In genomic region chr10:125299476-125299875, GRCh38 we compare ENCODE assay signal across 23 cellular contexts.
"Had no signal": no experiment of that assay in that cellular context is flagged by ENCODE, and none has a peak within 500 bp of the region (broad histone marks: within the 10 kb centered on the region; RNA-seq: fewer than 3 reads in every experiment).

No MANE protein-coding gene starts in this region.

- H3K4me1 Mint-ChIP-seq: immature natural killer cell; naive thymus-derived CD8-positive, alpha-beta T cell; nephron; stimulated activated memory B cell treated with anti-CD40 and anti-IgM and Interleukin-4, amounts not matched to agents 10 μg/mL and 1 μg/mL and 100 μg/mL, for 72 hours; stimulated activated naive CD8-positive, alpha-beta T cell treated with anti-CD3 and anti-CD28 coated beads, Interleukin-15, amount 100 ng/mL, for 72 hours had no signal

- H3K27ac Mint-ChIP-seq: immature natural killer cell; naive thymus-derived CD8-positive, alpha-beta T cell; nephron; neural progenitor cell; stimulated activated memory B cell treated with anti-CD40 and anti-IgM and Interleukin-4, amounts not matched to agents 10 μg/mL and 1 μg/mL and 100 μg/mL, for 72 hours; stimulated activated naive CD8-positive, alpha-beta T cell treated with anti-CD3 and anti-CD28 coated beads, Interleukin-15, amount 100 ng/mL, for 72 hours; type B pancreatic cell had no signal

- H3K9me3 Mint-ChIP-seq: nephron, neural progenitor cell, type B pancreatic cell had no signal

- H3K4me3 Mint-ChIP-seq: immature natural killer cell; naive thymus-derived CD8-positive, alpha-beta T cell; nephron; neural progenitor cell; stimulated activated memory B cell treated with anti-CD40 and anti-IgM and Interleukin-4, amounts not matched to agents 10 μg/mL and 1 μg/mL and 100 μg/mL, for 72 hours; stimulated activated naive CD8-positive, alpha-beta T cell treated with anti-CD3 and anti-CD28 coated beads, Interleukin-15, amount 100 ng/mL, for 72 hours; type B pancreatic cell had no signal

- ATAC-seq: left lobe of liver; lower lobe of right lung; naive thymus-derived CD8-positive, alpha-beta T cell; psoas muscle; right lobe of liver; stimulated activated memory B cell treated with anti-CD40 and anti-IgM and Interleukin-4, amounts not matched to agents 10 μg/mL and 1 μg/mL and 100 μg/mL, for 72 hours; stimulated activated naive CD8-positive, alpha-beta T cell treated with anti-CD3 and anti-CD28 coated beads, Interleukin-15, amount 100 ng/mL, for 72 hours had no signal

- H3K36me3 Mint-ChIP-seq: immature natural killer cell; naive thymus-derived CD8-positive, alpha-beta T cell; neural progenitor cell; stimulated activated memory B cell treated with anti-CD40 and anti-IgM and Interleukin-4, amounts not matched to agents 10 μg/mL and 1 μg/mL and 100 μg/mL, for 72 hours; type B pancreatic cell had no signal

- DNase-seq: hypothalamus; immature natural killer cell; kidney; lower lobe of right lung; mammary epithelial cell; mesenchymal stem cell; naive thymus-derived CD8-positive, alpha-beta T cell; occipital lobe; psoas muscle; right lobe of liver; stimulated activated CD4-positive, alpha-beta T cell treated with anti-CD3 and anti-CD28 coated beads, Interleukin-1b, Interleukin-23, amount 100 ng/mL, for 48 hours; stimulated activated CD4-positive, alpha-beta T cell treated with anti-CD3 and anti-CD28 coated beads, Interleukin-2, amount 100 ng/mL, for 48 hours; stimulated activated CD4-positive, alpha-beta T cell treated with anti-CD3 and anti-CD28 coated beads, Interleukin-4, amount 100 ng/mL, for 4 hours; stimulated activated CD8-positive, alpha-beta memory T cell treated with anti-CD3 and anti-CD28 coated beads, Interleukin-4, amount 100 ng/mL, for 48 hours; stimulated activated naive CD4-positive, alpha-beta T cell treated with Interleukin-2 at 50 U/mL for 16 hours; stimulated activated naive CD8-positive, alpha-beta T cell treated with anti-CD3 and anti-CD28 coated beads, Interleukin-15, amount 100 ng/mL, for 72 hours; substantia nigra; uterus had no signal

- H3K27me3 Mint-ChIP-seq: type B pancreatic cell had no signal
